In the genomic region with DNA sequence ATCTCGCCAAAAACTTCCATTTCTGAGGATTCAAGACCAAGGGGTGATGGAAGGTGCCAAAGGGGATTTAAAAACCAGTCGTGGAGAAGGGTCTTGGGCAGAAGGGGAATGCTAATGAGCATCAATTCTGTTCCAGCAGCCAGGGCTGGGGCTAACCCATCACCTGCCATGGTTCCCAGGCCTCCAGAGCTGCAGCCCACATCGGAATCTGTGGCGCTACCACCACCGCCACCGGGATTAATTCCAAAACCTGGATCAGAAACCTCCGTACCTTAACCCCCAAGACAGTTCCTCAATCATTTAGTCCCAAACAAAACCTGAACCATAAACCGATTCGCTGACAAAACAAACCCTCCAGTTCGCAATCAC, we compare ENCODE assay signal across 8 cellular contexts. TPM values are rescaled to one million over a fixed set of nuclear protein-coding genes. Genes with fewer than 3 reads are reported as not detected.
DNase-seq lines count a peak whose midpoint lies in the region; ATAC-seq and TF ChIP-seq lines count a peak whose summit lies in the region.

No MANE protein-coding gene starts in this region.

- WGBS in adrenal gland, 4 donors: 12 to 30% (median 14%) methylated on average over 4 to 10 of the region's 10 CpGs

- no peak for TF ChIP-seq CTCF in HFF-Myc (IDR thresholded peaks at IDR 0.05; ENCODE audit: low read depth, low read length, missing control alignments)
- TF ChIP-seq CTCF in adrenal gland (IDR thresholded peaks at IDR 0.05): no peak

- no peak for ATAC-seq in CD4-positive, CD25-positive, alpha-beta regulatory T cell (ENCODE audit: low read depth in 2 of 2)
- peak; percentile 21 to 25 for ATAC-seq in stimulated activated naive B cell treated with anti-CD40 and anti-IgM and Interleukin-4, amounts not matched to agents 10 μg/mL and 1 μg/mL and 100 μg/mL, for 72 hours (replicated peaks)
- ATAC-seq in HG02938 (IDR thresholded peaks at IDR 0.05; ENCODE audit: unreplicated experiment): no peak

- H3K27ac ChIP-seq in CD4-positive, CD25-positive, alpha-beta regulatory T cell (ENCODE audit: insufficient read depth, low read length, poor library complexity, severe bottlenecking): no peak overlapping the region
- H3K27ac ChIP-seq in adrenal gland: peak overlapping the region in 3 of 5 donors; percentile 73 to 90 (median 79)

- H3K27ac Mint-ChIP-seq in CD4-positive, CD25-positive, alpha-beta regulatory T cell: peak overlapping the region; percentile 96 to 98 (median 97)
- H3K27ac Mint-ChIP-seq in immature natural killer cell: peak overlapping the region; percentile 93 to 98 (median 96)
- peak overlapping the region; percentile 99 for H3K27ac Mint-ChIP-seq in stimulated activated naive B cell treated with anti-CD40 and anti-IgM and Interleukin-4, amounts not matched to agents 10 μg/mL and 1 μg/mL and 100 μg/mL, for 72 hours

- peak in 1 of 3 donors; percentile 20 for DNase-seq in CD4-positive, CD25-positive, alpha-beta regulatory T cell
- DNase-seq in HFF-Myc (ENCODE audit: extremely low read depth, low read depth): no peak
- no peak for DNase-seq in adrenal gland
- no peak for DNase-seq in immature natural killer cell
- DNase-seq in stimulated activated naive B cell treated with anti-CD40 and anti-IgM and Interleukin-4, amounts not matched to agents 10 μg/mL and 1 μg/mL and 100 μg/mL, for 72 hours: no peak
- DNase-seq in stimulated activated CD4-positive, alpha-beta T cell treated with anti-CD3 and anti-CD28 coated beads, Interleukin-4, amount 100 ng/mL, for 24 hours: no peak
- no peak for DNase-seq in NCI-H1105 treated with DMSO at 0.1 percent for 48 hours (lab: John Stamatoyannopoulos, UW)

- no peak for TF ChIP-seq POLR2A in adrenal gland (IDR thresholded peaks at IDR 0.05)

- H3K27me3 ChIP-seq in CD4-positive, CD25-positive, alpha-beta regulatory T cell (ENCODE audit: control insufficient read depth, insufficient read depth, low read length): no peaks in the 10 kb centered on the region
- no peaks in the 10 kb centered on the region for H3K27me3 ChIP-seq in adrenal gland

- peaks cover 8% of the 10 kb centered on the region for H3K4me1 ChIP-seq in CD4-positive, CD25-positive, alpha-beta regulatory T cell (ENCODE audit: control insufficient read depth, insufficient read depth, low read length, poor library complexity, severe bottlenecking)
- peaks cover 3 to 6% of the 10 kb centered on the region in 2 donors for H3K4me1 ChIP-seq in adrenal gland (replicated peaks in 1 of 2)

- H3K4me1 Mint-ChIP-seq in CD4-positive, CD25-positive, alpha-beta regulatory T cell: peaks cover 10 to 26% (median 18%) of the 10 kb centered on the region in 4 donors
- H3K4me1 Mint-ChIP-seq in immature natural killer cell: peaks cover 19 to 27% of the 10 kb centered on the region in 2 donors
- peaks cover 7 to 10% of the 10 kb centered on the region in 2 donors for H3K4me1 Mint-ChIP-seq in stimulated activated naive B cell treated with anti-CD40 and anti-IgM and Interleukin-4, amounts not matched to agents 10 μg/mL and 1 μg/mL and 100 μg/mL, for 72 hours

- peaks cover 8 to 57% (median 36%) of the 10 kb centered on the region in 7 donors for H3K9me3 Mint-ChIP-seq in CD4-positive, CD25-positive, alpha-beta regulatory T cell
- peaks cover 7 to 33% (median 12%) of the 10 kb centered on the region in 6 donors for H3K9me3 Mint-ChIP-seq in immature natural killer cell
- peaks cover 12 to 16% of the 10 kb centered on the region in 2 donors for H3K9me3 Mint-ChIP-seq in stimulated activated naive B cell treated with anti-CD40 and anti-IgM and Interleukin-4, amounts not matched to agents 10 μg/mL and 1 μg/mL and 100 μg/mL, for 72 hours

- peak overlapping the region; percentile 95 for H3K4me3 ChIP-seq in CD4-positive, CD25-positive, alpha-beta regulatory T cell (ENCODE audit: low read depth, low read length)
- peak overlapping the region; percentile 87 for H3K4me3 ChIP-seq in HFF-Myc (replicated peaks; ENCODE audit: low read depth, low read length)
- H3K4me3 ChIP-seq in adrenal gland: peak overlapping the region; percentile 57 to 90 (median 70)

- H3K27me3 Mint-ChIP-seq in CD4-positive, CD25-positive, alpha-beta regulatory T cell: no peaks in the 10 kb centered on the region
- peaks cover 2 to 8% (median 4%) of the 10 kb centered on the region in 3 donors for H3K27me3 Mint-ChIP-seq in immature natural killer cell (ENCODE audit: low read depth in 3 of 3)
- H3K27me3 Mint-ChIP-seq in stimulated activated naive B cell treated with anti-CD40 and anti-IgM and Interleukin-4, amounts not matched to agents 10 μg/mL and 1 μg/mL and 100 μg/mL, for 72 hours: no peaks in the 10 kb centered on the region

- peaks cover 18% of the 10 kb centered on the region for H3K36me3 ChIP-seq in CD4-positive, CD25-positive, alpha-beta regulatory T cell (ENCODE audit: control insufficient read depth, insufficient read depth, low read length)
- peaks cover 0 to 6% of the 10 kb centered on the region in 2 donors for H3K36me3 ChIP-seq in adrenal gland (replicated peaks in 1 of 2)

- peaks cover 33% of the 10 kb centered on the region for H3K36me3 Mint-ChIP-seq in CD4-positive, CD25-positive, alpha-beta regulatory T cell
- peaks cover 20 to 33% (median 32%) of the 10 kb centered on the region in 3 donors for H3K36me3 Mint-ChIP-seq in immature natural killer cell
- peaks cover 37 to 54% of the 10 kb centered on the region in 2 donors for H3K36me3 Mint-ChIP-seq in stimulated activated naive B cell treated with anti-CD40 and anti-IgM and Interleukin-4, amounts not matched to agents 10 μg/mL and 1 μg/mL and 100 μg/mL, for 72 hours

- intact Hi-C loops in adrenal gland (cut with DNase I): no loop called here

- peak overlapping the region; percentile 97 to 98 (median 97) for H3K4me3 Mint-ChIP-seq in CD4-positive, CD25-positive, alpha-beta regulatory T cell
- peak overlapping the region; percentile 93 to 98 (median 96) for H3K4me3 Mint-ChIP-seq in immature natural killer cell
- H3K4me3 Mint-ChIP-seq in stimulated activated naive B cell treated with anti-CD40 and anti-IgM and Interleukin-4, amounts not matched to agents 10 μg/mL and 1 μg/mL and 100 μg/mL, for 72 hours: peak overlapping the region; percentile 89 to 98

- H3K9me3 ChIP-seq in CD4-positive, CD25-positive, alpha-beta regulatory T cell (ENCODE audit: control insufficient read depth in 2 of 2, low read length in 2 of 2): peaks cover 37 to 69% of the 10 kb centered on the region in 2 experiments
- H3K9me3 ChIP-seq in adrenal gland (replicated peaks in 1 of 3): peaks cover 0 to 9% (median 7%) of the 10 kb centered on the region in 3 donors

RNA-seq across cellular contexts. Expression of gene ZNF615, which starts 0.6 kb away (rescaled TPM):
- 13.0 TPM for total RNA-seq in CD4-positive, CD25-positive, alpha-beta regulatory T cell
- 10 to 100 TPM in 2 of 4 donors, 1 to 10 TPM in 2; 6.6 to 12.9 (median 10.3) TPM for polyA plus RNA-seq in CD4-positive, CD25-positive, alpha-beta regulatory T cell
- total RNA-seq in adrenal gland: 10 to 100 TPM in 7 of 8 donors, 1 to 10 TPM in 1; 7.5 to 30.7 (median 12.8) TPM
- polyA plus RNA-seq in adrenal gland: 1 to 10 TPM; 6.3 to 8.2 (median 7.3) TPM
- polyA plus RNA-seq in immature natural killer cell: 1 to 10 TPM; 4.1 to 9.8 (median 8.9) TPM

RNA-seq across cellular contexts. Expression of gene ZNF614, which starts 20.8 kb away (rescaled TPM):
- 5.1 TPM for total RNA-seq in CD4-positive, CD25-positive, alpha-beta regulatory T cell
- 1 to 10 TPM; 3.3 to 7.2 (median 3.8) TPM for polyA plus RNA-seq in CD4-positive, CD25-positive, alpha-beta regulatory T cell
- 1 to 10 TPM; 2.3 to 9.4 (median 7.1) TPM for total RNA-seq in adrenal gland
- 1 to 10 TPM; 3.3 to 8.2 (median 3.6) TPM for polyA plus RNA-seq in adrenal gland
- polyA plus RNA-seq in immature natural killer cell: 1 to 10 TPM; 5.2 to 6.7 (median 6.1) TPM

RNA-seq across cellular contexts. Expression of gene ZNF350, which starts 20.8 kb away (rescaled TPM):
- total RNA-seq in CD4-positive, CD25-positive, alpha-beta regulatory T cell: 25.4 TPM
- polyA plus RNA-seq in CD4-positive, CD25-positive, alpha-beta regulatory T cell: 10 to 100 TPM; 15.5 to 25.3 (median 18.8) TPM
- total RNA-seq in adrenal gland: 10 to 100 TPM in 5 of 8 donors, 1 to 10 TPM in 3; 4.5 to 12.8 (median 11.1) TPM
- polyA plus RNA-seq in adrenal gland: 10 to 100 TPM in 2 of 3 donors, 1 to 10 TPM in 1; 8.0 to 10.9 (median 10.2) TPM
- polyA plus RNA-seq in immature natural killer cell: 10 to 100 TPM; 15.3 to 23.1 (median 22.6) TPM

RNA-seq across cellular contexts. Expression of gene ZNF432, which starts 41.2 kb away (rescaled TPM):
- 16.8 TPM for total RNA-seq in CD4-positive, CD25-positive, alpha-beta regulatory T cell
- 1 to 10 TPM; 2.5 to 6.6 (median 3.5) TPM for polyA plus RNA-seq in CD4-positive, CD25-positive, alpha-beta regulatory T cell
- total RNA-seq in adrenal gland: 10 to 100 TPM in 4 of 8 donors, 1 to 10 TPM in 4; 2.3 to 32.1 (median 10.4) TPM
- polyA plus RNA-seq in adrenal gland: 10 to 100 TPM; 20.1 to 31.5 (median 26.5) TPM
- 1 to 10 TPM in 2 of 3 donors, under 1 TPM in 1; 0.31 to 9.2 (median 3.6) TPM for polyA plus RNA-seq in immature natural killer cell

Comparison
In these comparisons a context has a peak if more than half of its experiments do, and no peak if none do; other contexts are left out.
1. ATAC-seq: peak in stimulated activated naive B cell treated with anti-CD40 and anti-IgM and Interleukin-4, amounts not matched to agents 10 μg/mL and 1 μg/mL and 100 μg/mL, for 72 hours (2 of 2); none in CD4-positive, CD25-positive, alpha-beta regulatory T cell (0 of 2) and HG02938 (single experiment).
2. Peak in every context shown above with its lines, with median percentiles within 50 percentile points of each other: H3K4me3 ChIP-seq, H3K27ac Mint-ChIP-seq and H3K4me3 Mint-ChIP-seq.